ENCODE assay signal across 8 cellular contexts in the genomic region with DNA sequence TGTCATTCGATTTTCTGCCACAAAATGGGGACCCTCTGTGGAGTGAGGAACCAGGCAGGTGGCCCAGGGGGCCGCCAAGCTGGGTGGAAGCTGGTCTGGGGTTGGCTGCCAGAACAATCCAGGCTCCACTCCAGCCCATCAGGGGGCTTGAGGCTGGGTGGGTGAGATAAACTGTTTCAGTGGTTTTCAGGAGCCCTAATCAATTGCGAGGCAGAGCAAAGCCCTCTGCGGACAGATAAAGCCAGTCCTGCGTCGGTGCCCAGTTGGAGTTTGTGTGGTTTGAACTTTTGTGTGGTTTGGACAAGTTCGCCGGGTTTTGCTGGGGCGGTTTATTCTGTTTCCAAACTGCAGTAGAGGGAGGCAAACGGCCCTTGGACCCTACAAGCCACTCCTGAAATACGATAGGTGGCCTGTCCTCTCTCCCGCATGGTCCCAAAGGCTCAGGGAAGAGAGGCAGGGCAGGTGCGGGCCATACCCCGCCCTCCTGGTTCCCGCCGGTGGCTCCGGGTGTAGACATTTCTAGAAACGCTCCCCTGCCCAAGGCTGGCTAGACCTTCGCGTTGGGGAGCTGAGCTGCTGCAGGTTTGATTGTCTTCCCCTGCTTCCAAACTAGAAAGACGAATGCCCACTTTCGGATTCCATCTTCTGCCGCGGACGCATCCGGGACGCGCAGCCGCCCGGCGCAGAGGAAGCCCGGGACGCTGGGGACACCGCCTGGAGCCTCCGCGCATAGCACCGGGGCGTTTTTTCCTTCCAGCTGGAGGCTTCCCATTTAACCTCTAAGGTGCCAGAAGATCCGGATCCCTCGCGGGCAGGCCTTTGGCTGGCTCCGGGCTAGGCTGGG.
A peak's percentile ranks its signal among the peaks of the same experiment; 100 is the strongest.
DNase-seq lines count a peak whose midpoint lies in the region; ATAC-seq and TF ChIP-seq lines count a peak whose summit lies in the region.

No MANE protein-coding gene starts in this region.

- H3K4me1 ChIP-seq in adrenal gland (replicated peaks in 1 of 2), result peaks cover 12 to 28% of the 10 kb centered on the region in 2 donors
- H3K4me1 ChIP-seq in heart right ventricle, result peaks cover 0 to 39% (median 8%) of the 10 kb centered on the region in 9 donors
- peaks cover 18% of the 10 kb centered on the region for H3K4me1 ChIP-seq in vagina

- H3K27me3 ChIP-seq in GM06990 (replicated peaks; ENCODE audit: control insufficient read depth, insufficient read depth, low read length) (no peaks in the 10 kb centered on the region), adrenal gland (peaks cover 5% of the 10 kb centered on the region), heart right ventricle (peaks cover 0 to 32% (median 0%) of the 10 kb centered on the region in 7 donors), vagina (no peaks in the 10 kb centered on the region)

- H3K9me3 ChIP-seq in adrenal gland (replicated peaks in 1 of 3) (no peaks in the 10 kb centered on the region), heart right ventricle (peaks cover 0 to 5% (median 0%) of the 10 kb centered on the region in 11 donors), vagina (no peaks in the 10 kb centered on the region)

- H3K27ac ChIP-seq in adrenal gland (peak overlapping the region; percentile 60 to 90 (median 84)), heart right ventricle (peak overlapping the region in 9 of 10 donors; percentile 65 to 83 (median 77)), vagina (peak overlapping the region; percentile 20)

- TF ChIP-seq CTCF in GM06990 (IDR thresholded peaks at IDR 0.05; ENCODE audit: insufficient read depth, low read length, poor library complexity, severe bottlenecking), result peak; percentile 61
- peak; percentile 20 to 73 (median 56) for TF ChIP-seq CTCF in adrenal gland (IDR thresholded peaks at IDR 0.05)
- TF ChIP-seq CTCF in heart right ventricle (IDR thresholded peaks at IDR 0.05), result peak; percentile 38 to 81 (median 63)
- TF ChIP-seq CTCF in vagina (IDR thresholded peaks at IDR 0.05), result peak in 2 of 3 experiments; percentile 32 to 51

- H3K36me3 ChIP-seq in GM06990 (ENCODE audit: control insufficient read depth, insufficient read depth, low read length), result no peaks in the 10 kb centered on the region
- H3K36me3 ChIP-seq in adrenal gland (replicated peaks in 1 of 2), result no peaks in the 10 kb centered on the region
- H3K36me3 ChIP-seq in heart right ventricle, result no peaks in the 10 kb centered on the region
- no peaks in the 10 kb centered on the region for H3K36me3 ChIP-seq in vagina

- DNase-seq in GM06990 (ENCODE audit: extremely low read depth, insufficient read length) (peak; percentile 59), LoVo (ENCODE audit: low spot score) (peak; percentile 67), adrenal gland (peak; percentile 65 to 86 (median 77)), heart right ventricle (peak; percentile 64 to 70), posterior cingulate gyrus (peak; percentile 50 to 95 (median 67)), vagina (ENCODE audit: extremely low spot score in 2 of 2) (no peak)

- intact Hi-C loops in adrenal gland (cut with DNase I) (loop anchor here (10.0 kb wide), 2 partner anchors 92 to 452 kb away; no protein-coding TSS in a partner anchor), heart right ventricle (cut with DNase I) (loop anchor here in 8 of 10 donors (2.0 to 10.0 kb wide), 13 partner anchors 89 to 532 kb away; partner anchors contain the start of gene BCOR (in 4 of the 8)), posterior cingulate gyrus (cut with DNase I) (loop anchor here (5.0 to 10.0 kb wide), 4 partner anchors 94 to 512 kb away; no protein-coding TSS in a partner anchor), vagina (cut with DNase I) (no loop called here)

- H3K4me3 ChIP-seq in GM06990 (replicated peaks; ENCODE audit: low read depth, low read length) (peak overlapping the region; percentile 57), adrenal gland (peak overlapping the region in 2 of 4 donors; percentile 13 to 41), heart right ventricle (peak overlapping the region; percentile 25 to 61 (median 52)), vagina (peak overlapping the region; percentile 38 to 41)

- 5 to 31% (median 9%) methylated on average over 12 to 42 of the region's 42 CpGs for WGBS in adrenal gland, 4 donors
- 10 to 11% methylated on average over 42 of the region's 42 CpGs for WGBS in heart right ventricle, 2 donors

- ATAC-seq in SK-N-SH treated with all-trans-retinoic acid at 6 μM for 48 hours (peak; percentile 95), heart right ventricle (peak; percentile 85 to 95 (median 92)), HG03045 (IDR thresholded peaks at IDR 0.05; ENCODE audit: unreplicated experiment) (no peak)

- TF ChIP-seq POLR2A in adrenal gland (IDR thresholded peaks at IDR 0.05) (peak in 1 of 2 donors; percentile 37), vagina (IDR thresholded peaks at IDR 0.05) (no peak)

TF ChIP-seq in SK-N-SH treated with all-trans-retinoic acid at 6 μM for 48 hours, 23 proteins besides CTCF, POLR2A, EP300 and RAD21:
- TF ChIP-seq, protein P1, sequence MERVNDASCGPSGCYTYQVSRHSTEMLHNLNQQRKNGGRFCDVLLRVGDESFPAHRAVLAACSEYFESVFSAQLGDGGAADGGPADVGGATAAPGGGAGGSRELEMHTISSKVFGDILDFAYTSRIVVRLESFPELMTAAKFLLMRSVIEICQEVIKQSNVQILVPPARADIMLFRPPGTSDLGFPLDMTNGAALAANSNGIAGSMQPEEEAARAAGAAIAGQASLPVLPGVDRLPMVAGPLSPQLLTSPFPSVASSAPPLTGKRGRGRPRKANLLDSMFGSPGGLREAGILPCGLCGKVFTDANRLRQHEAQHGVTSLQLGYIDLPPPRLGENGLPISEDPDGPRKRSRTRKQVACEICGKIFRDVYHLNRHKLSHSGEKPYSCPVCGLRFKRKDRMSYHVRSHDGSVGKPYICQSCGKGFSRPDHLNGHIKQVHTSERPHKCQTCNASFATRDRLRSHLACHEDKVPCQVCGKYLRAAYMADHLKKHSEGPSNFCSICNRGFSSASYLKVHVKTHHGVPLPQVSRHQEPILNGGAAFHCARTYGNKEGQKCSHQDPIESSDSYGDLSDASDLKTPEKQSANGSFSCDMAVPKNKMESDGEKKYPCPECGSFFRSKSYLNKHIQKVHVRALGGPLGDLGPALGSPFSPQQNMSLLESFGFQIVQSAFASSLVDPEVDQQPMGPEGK (CRISPR knock-in tag; IDR thresholded peaks at IDR 0.05; ENCODE audit: borderline replicate concordance), result no peak

Comparison
In these comparisons a context has a peak if more than half of its experiments do, and no peak if none do; other contexts are left out.
1. DNase-seq: peak in GM06990 (single experiment), LoVo (single experiment), adrenal gland (7 of 7), heart right ventricle (2 of 2) and posterior cingulate gyrus (10 of 10); none in vagina (0 of 2).
2. H3K27ac ChIP-seq: peak in every context shown above with its lines; median percentile 84 in adrenal gland; 77 in heart right ventricle; 20 in vagina.
3. Peak in every context shown above with its lines, with median percentiles within 50 percentile points of each other: CTCF ChIP-seq.